28 cellular contexts compared by ENCODE assay signal in the genomic region with DNA sequence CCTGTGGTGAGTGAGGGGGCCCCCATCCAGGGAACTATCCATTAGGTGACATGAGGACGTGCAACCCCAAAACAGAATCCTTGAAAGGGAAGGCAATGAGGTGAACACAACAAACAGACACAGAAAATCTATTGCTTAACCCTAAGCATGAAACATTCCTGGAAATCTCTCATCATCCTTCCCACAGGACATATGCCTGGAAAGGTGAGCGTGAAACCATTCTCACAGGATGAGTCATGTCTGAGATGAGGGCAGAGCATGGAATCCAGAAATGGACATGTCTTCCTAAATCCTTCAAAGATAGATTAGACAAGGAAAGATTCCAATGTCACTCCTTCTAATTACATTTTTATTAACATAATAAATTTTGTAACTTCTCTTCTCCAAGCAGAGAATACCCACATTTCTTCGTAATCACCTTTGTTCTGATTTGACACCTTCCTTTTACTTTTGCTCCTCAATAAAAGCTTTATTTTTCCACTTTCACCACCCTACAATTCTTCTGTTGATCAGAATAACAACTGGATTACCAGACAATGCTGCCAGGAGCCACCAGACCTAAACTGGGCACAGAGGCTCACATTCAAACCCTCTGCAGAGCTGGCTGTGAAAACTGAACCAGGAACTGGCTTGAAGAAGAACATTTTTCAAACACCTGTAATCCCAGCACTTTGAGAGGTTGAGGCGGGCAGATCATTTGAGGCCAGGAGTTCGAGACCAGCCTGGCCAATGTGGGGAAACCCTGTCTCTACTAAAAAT.
DNase-seq lines count a peak whose midpoint lies in the region; ATAC-seq and TF ChIP-seq lines count a peak whose summit lies in the region.
"Had no signal": no experiment of that assay in that cellular context is flagged by ENCODE, and none has a peak within 500 bp of the region (broad histone marks: within the 10 kb centered on the region; RNA-seq: fewer than 3 reads in every experiment).

No MANE protein-coding gene starts in this region.

- no peak for ATAC-seq in activated T-helper 17 cell treated with anti-CD3 and anti-CD28 coated beads, Interleukin-2, amount 50 U/mL, for 72 hours (replicated peaks)
- ATAC-seq: body of pancreas; stimulated activated naive B cell treated with anti-CD40 and anti-IgM and Interleukin-4, amounts not matched to agents 10 μg/mL and 1 μg/mL and 100 μg/mL, for 72 hours had no signal

- no peak overlapping the region for H3K4me2 ChIP-seq in parathyroid adenoma (ENCODE audit: low read length)
- H3K4me2 ChIP-seq: BLaER1 had no signal

- H3K27ac Mint-ChIP-seq in Caco-2 (ENCODE audit: unreplicated experiment), result peak overlapping the region; percentile 5
- no peak overlapping the region for H3K27ac Mint-ChIP-seq in activated T-helper 17 cell treated with anti-CD3 and anti-CD28 coated beads, Interleukin-2, amount 50 U/mL, for 72 hours
- H3K27ac Mint-ChIP-seq: IgD-negative memory B cell; immature natural killer cell; stimulated activated naive B cell treated with anti-CD40 and anti-IgM and Interleukin-4, amounts not matched to agents 10 μg/mL and 1 μg/mL and 100 μg/mL, for 72 hours; T-helper 2 cell treated with Interferon-gamma antibody and Interleukin-4, amounts not matched to agents 5 μg/mL and 100 μg/mL, for 36 hours had no signal

- WGBS in adrenal gland, 4 donors, result 76 to 89% (median 88%) methylated on average over 5 of the region's 5 CpGs

- TF ChIP-seq CTCF in Caco-2 (IDR thresholded peaks at IDR 0.05; ENCODE audit: insufficient read depth in 1 of 2, low read depth in 1 of 2, low read length in 1 of 2, severe bottlenecking in 1 of 2, unreplicated experiment in 1 of 2), result no peak
- TF ChIP-seq CTCF in epithelial cell of esophagus (IDR thresholded peaks at IDR 0.05; ENCODE audit: insufficient read depth, low read depth, low read length, missing control alignments), result no peak
- no peak for TF ChIP-seq CTCF in parathyroid adenoma (IDR thresholded peaks at IDR 0.05)
- TF ChIP-seq CTCF in adrenal gland (IDR thresholded peaks at IDR 0.05), result no peak
- no peak for TF ChIP-seq CTCF in GM10266 (IDR thresholded peaks at IDR 0.05; ENCODE audit: control insufficient read depth, insufficient read depth, low read depth, missing control alignments)

- H3K36me3 Mint-ChIP-seq in Caco-2 (ENCODE audit: insufficient read depth, unreplicated experiment), result no peaks in the 10 kb centered on the region
- H3K36me3 Mint-ChIP-seq in activated T-helper 17 cell treated with anti-CD3 and anti-CD28 coated beads, Interleukin-2, amount 50 U/mL, for 72 hours (ENCODE audit: low read depth), result no peaks in the 10 kb centered on the region
- H3K36me3 Mint-ChIP-seq: immature natural killer cell; stimulated activated naive B cell treated with anti-CD40 and anti-IgM and Interleukin-4, amounts not matched to agents 10 μg/mL and 1 μg/mL and 100 μg/mL, for 72 hours had no signal

- H3K36me3 ChIP-seq in Caco-2 (ENCODE audit: control insufficient read depth, insufficient read depth, low read length), result peaks cover 1% of the 10 kb centered on the region; the same call in 1 of the 2 replicates
- H3K36me3 ChIP-seq in parathyroid adenoma (ENCODE audit: control insufficient read depth, insufficient read depth, low read length), result no peaks in the 10 kb centered on the region
- no peaks in the 10 kb centered on the region for H3K36me3 ChIP-seq in adrenal gland (replicated peaks in 1 of 2)
- H3K36me3 ChIP-seq: BLaER1, colonic mucosa, Peyer's patch, tibial artery, WERI-Rb-1 had no signal

- DNase-seq in Caco-2 (no peak), RKO (ENCODE audit: low spot score) (peak; percentile 9), epithelial cell of esophagus (ENCODE audit: low read depth) (peak; percentile 74), adrenal gland (no peak), GDM1 (lab: John Stamatoyannopoulos, UW) (no peak), GM10266 (ENCODE audit: extremely low spot score) (no peak)
- DNase-seq: activated CD8-positive, alpha-beta memory T cell treated with anti-CD3 and anti-CD28 coated beads, Interleukin-2, amount 50 U/mL, for 4 hours; body of pancreas; colonic mucosa; COR-L47; DND-41; GM23248; immature natural killer cell; NCI-H1436; NCI-H524; small intestine; stimulated activated CD4-positive, alpha-beta T cell treated with anti-CD3 and anti-CD28 coated beads, Interleukin-2, amount 100 ng/mL, for 24 hours; stimulated activated naive B cell treated with anti-CD40 and anti-IgM and Interleukin-4, amounts not matched to agents 10 μg/mL and 1 μg/mL and 100 μg/mL, for 72 hours; WERI-Rb-1 had no signal

- no peak overlapping the region for H3K9ac ChIP-seq in parathyroid adenoma
- H3K9ac ChIP-seq: BLaER1, GM23248 had no signal

- BruUV-seq in Caco-2 (replicated peaks; lab: Mats Ljungman, UMichigan), result no TSS peak

- no peaks in the 10 kb centered on the region for H3K27me3 ChIP-seq in Caco-2 (replicated peaks; ENCODE audit: control insufficient read depth, insufficient read depth, low read length)
- no peaks in the 10 kb centered on the region for H3K27me3 ChIP-seq in parathyroid adenoma (ENCODE audit: control insufficient read depth, insufficient read depth, low read length)
- H3K27me3 ChIP-seq in adrenal gland, result no peaks in the 10 kb centered on the region
- H3K27me3 ChIP-seq: BLaER1, body of pancreas, colonic mucosa, Peyer's patch, tibial artery had no signal

- H3K27ac ChIP-seq in parathyroid adenoma (peak overlapping the region; percentile 36), adrenal gland (no peak overlapping the region)
- H3K27ac ChIP-seq: BLaER1, body of pancreas, colonic mucosa, GM23248, SK-N-MC, tibial artery, WERI-Rb-1 had no signal

- H3K4me1 ChIP-seq in Caco-2, result peaks cover 26% of the 10 kb centered on the region
- H3K4me1 ChIP-seq in parathyroid adenoma, result peaks cover 31% of the 10 kb centered on the region
- no peaks in the 10 kb centered on the region for H3K4me1 ChIP-seq in adrenal gland (replicated peaks in 1 of 2)
- H3K4me1 ChIP-seq: BLaER1, colonic mucosa, tibial artery had no signal

- no peak overlapping the region for H3K4me3 Mint-ChIP-seq in Caco-2 (ENCODE audit: unreplicated experiment)
- H3K4me3 Mint-ChIP-seq in activated T-helper 17 cell treated with anti-CD3 and anti-CD28 coated beads, Interleukin-2, amount 50 U/mL, for 72 hours, result no peak overlapping the region
- H3K4me3 Mint-ChIP-seq: IgD-negative memory B cell; immature natural killer cell; stimulated activated naive B cell treated with anti-CD40 and anti-IgM and Interleukin-4, amounts not matched to agents 10 μg/mL and 1 μg/mL and 100 μg/mL, for 72 hours; T-helper 2 cell treated with Interferon-gamma antibody and Interleukin-4, amounts not matched to agents 5 μg/mL and 100 μg/mL, for 36 hours had no signal

- peaks cover 25% of the 10 kb centered on the region for H3K79me2 ChIP-seq in parathyroid adenoma

- intact Hi-C loops in Caco-2 (cut with micrococcal nuclease; ENCODE audit: unreplicated experiment), result no loop called here
- intact Hi-C loops in adrenal gland (cut with DNase I), result no loop called here

- H3K9me3 ChIP-seq in Caco-2 (no peaks in the 10 kb centered on the region), parathyroid adenoma (ENCODE audit: control insufficient read depth, low read length) (no peaks in the 10 kb centered on the region), adrenal gland (replicated peaks in 1 of 3) (no peaks in the 10 kb centered on the region)
- H3K9me3 ChIP-seq: BLaER1, body of pancreas, colonic mucosa, Peyer's patch, tibial artery had no signal

- peaks cover 20% of the 10 kb centered on the region for H3K4me1 Mint-ChIP-seq in Caco-2 (ENCODE audit: low read depth, unreplicated experiment)
- no peaks in the 10 kb centered on the region for H3K4me1 Mint-ChIP-seq in activated T-helper 17 cell treated with anti-CD3 and anti-CD28 coated beads, Interleukin-2, amount 50 U/mL, for 72 hours
- H3K4me1 Mint-ChIP-seq: IgD-negative memory B cell; immature natural killer cell; stimulated activated naive B cell treated with anti-CD40 and anti-IgM and Interleukin-4, amounts not matched to agents 10 μg/mL and 1 μg/mL and 100 μg/mL, for 72 hours had no signal

- H3K9me3 Mint-ChIP-seq in Caco-2 (ENCODE audit: unreplicated experiment), result no peaks in the 10 kb centered on the region
- H3K9me3 Mint-ChIP-seq in activated T-helper 17 cell treated with anti-CD3 and anti-CD28 coated beads, Interleukin-2, amount 50 U/mL, for 72 hours, result no peaks in the 10 kb centered on the region
- H3K9me3 Mint-ChIP-seq: IgD-negative memory B cell; stimulated activated naive B cell treated with anti-CD40 and anti-IgM and Interleukin-4, amounts not matched to agents 10 μg/mL and 1 μg/mL and 100 μg/mL, for 72 hours; T-helper 2 cell treated with Interferon-gamma antibody and Interleukin-4, amounts not matched to agents 5 μg/mL and 100 μg/mL, for 36 hours had no signal

- CTCF ChIA-PET in Caco-2 (lab: Charles Lee), result interaction anchor here (1.2 to 2.0 kb wide), 2 partner anchors 87 to 119 kb away, joined by 3 to 7 read pairs; no protein-coding TSS in a partner anchor

- no peak overlapping the region for H2AFZ ChIP-seq in parathyroid adenoma
- H2AFZ ChIP-seq: GM23248 had no signal

- H3K27me3 Mint-ChIP-seq in Caco-2 (ENCODE audit: insufficient read depth, unreplicated experiment), result no peaks in the 10 kb centered on the region
- peaks cover 9% of the 10 kb centered on the region for H3K27me3 Mint-ChIP-seq in activated T-helper 17 cell treated with anti-CD3 and anti-CD28 coated beads, Interleukin-2, amount 50 U/mL, for 72 hours

- TF ChIP-seq POLR2A in adrenal gland (IDR thresholded peaks at IDR 0.05), result no peak

- POLR2A ChIA-PET in Caco-2 (lab: Charles Lee), result no interaction called here

- H3K4me3 ChIP-seq in Caco-2 (ENCODE audit: low read depth, low read length) (no peak overlapping the region), epithelial cell of esophagus (ENCODE audit: low read length) (no peak overlapping the region), parathyroid adenoma (ENCODE audit: low read depth, low read length) (no peak overlapping the region), adrenal gland (no peak overlapping the region)
- H3K4me3 ChIP-seq: BLaER1, body of pancreas, colonic mucosa, GM23248, lung, Peyer's patch, SK-N-MC, tibial artery had no signal

Comparison
In these comparisons a context has a peak if more than half of its experiments do, and no peak if none do; other contexts are left out.
1. DNase-seq: peak in RKO (single experiment) and epithelial cell of esophagus (single experiment); none in Caco-2 (0 of 2), adrenal gland (0 of 7), GDM1 (single experiment) and GM10266 (single experiment).